In the genomic region with DNA sequence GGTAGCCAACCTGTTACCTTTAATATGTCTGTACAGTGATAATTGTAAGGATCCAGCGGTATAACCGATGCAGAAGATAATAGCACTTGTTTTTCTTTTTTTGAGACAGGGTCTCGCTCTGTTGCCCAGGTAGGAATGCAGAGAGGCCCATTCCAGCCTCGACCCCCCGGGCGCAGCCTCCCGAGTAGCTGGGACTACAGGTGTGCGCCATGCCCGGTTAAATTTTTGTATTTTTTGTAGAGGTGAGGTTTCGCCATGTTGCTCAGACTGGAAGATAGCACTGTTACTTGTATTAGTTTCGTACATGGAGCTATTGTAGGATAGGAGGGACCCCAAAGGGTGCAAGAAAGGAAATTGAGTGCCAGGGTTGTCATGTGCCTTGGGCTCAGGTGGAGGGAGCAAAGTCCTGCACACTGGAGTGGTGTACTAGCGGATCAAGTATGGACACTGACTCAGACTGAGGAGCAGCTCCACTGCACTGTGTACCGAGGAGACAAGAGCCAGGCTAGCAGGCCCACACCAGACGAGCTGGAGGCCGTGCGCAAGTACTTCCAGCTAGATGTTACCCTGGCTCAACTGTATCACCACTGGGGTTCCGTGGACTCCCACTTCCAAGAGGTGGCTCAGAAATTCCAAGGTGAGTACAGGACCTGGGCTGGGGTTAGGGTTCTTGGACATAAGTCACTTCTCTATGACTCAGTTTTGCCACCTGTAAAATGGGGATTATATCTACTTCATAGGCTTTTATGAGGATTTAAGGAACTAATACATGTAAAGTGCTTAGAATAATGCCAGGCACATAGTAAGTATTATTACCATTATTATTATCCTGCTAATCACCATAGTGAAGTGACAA, we compare ENCODE assay signal across 8 cellular contexts. TPM values are rescaled to one million over a fixed set of nuclear protein-coding genes. Genes with fewer than 3 reads are reported as not detected.
A peak's percentile ranks its signal among the peaks of the same experiment; 100 is the strongest.
DNase-seq lines count a peak whose midpoint lies in the region; ATAC-seq and TF ChIP-seq lines count a peak whose summit lies in the region.

No MANE protein-coding gene starts in this region.

- peaks cover 0 to 39% of the 10 kb centered on the region in 2 donors for H3K4me1 ChIP-seq in right atrium auricular region
- H3K4me1 ChIP-seq in stomach, result peaks cover 18 to 48% (median 36%) of the 10 kb centered on the region in 4 donors

- H3K36me3 Mint-ChIP-seq in activated naive CD4-positive, alpha-beta T cell treated with anti-CD3 and anti-CD28 coated beads, Interleukin-2, amount 50 U/mL, for 72 hours, result peaks cover 24 to 32% of the 10 kb centered on the region in 2 donors

- no peak for TF ChIP-seq CTCF in right atrium auricular region (IDR thresholded peaks at IDR 0.05)
- no peak for TF ChIP-seq CTCF in stomach (IDR thresholded peaks at IDR 0.05)

- intact Hi-C loops in left ventricle myocardium superior (cut with micrococcal nuclease) (no loop called here), stomach (cut with DNase I; ENCODE audit: low total_unique reads) (no loop called here)

- peak overlapping the region; percentile 87 to 95 for H3K27ac Mint-ChIP-seq in activated naive CD4-positive, alpha-beta T cell treated with anti-CD3 and anti-CD28 coated beads, Interleukin-2, amount 50 U/mL, for 72 hours

- DNase-seq in right atrium auricular region (ENCODE audit: low spot score) (no peak), left ventricle myocardium superior (no peak), iris pigment epithelial cell (ENCODE audit: low read depth) (peak; percentile 51), stomach (no peak), foreskin melanocyte (no peak)
- DNase-seq in activated naive CD4-positive, alpha-beta T cell treated with anti-CD3 and anti-CD28 coated beads, Interleukin-2, amount 50 U/mL, for 72 hours (ENCODE audit: low spot score in 2 of 2), result no peak

- H3K9me3 ChIP-seq in right atrium auricular region (no peaks in the 10 kb centered on the region), stomach (no peaks in the 10 kb centered on the region)

- ATAC-seq in left ventricle myocardium superior, result no peak
- ATAC-seq in activated naive CD4-positive, alpha-beta T cell treated with anti-CD3 and anti-CD28 coated beads, Interleukin-2, amount 50 U/mL, for 72 hours, result no peak
- no peak for ATAC-seq in HG03280 (IDR thresholded peaks at IDR 0.05; ENCODE audit: unreplicated experiment)
- no peak for ATAC-seq in HG03354 (IDR thresholded peaks at IDR 0.05; ENCODE audit: poor library complexity, severe bottlenecking, unreplicated experiment)

- TF ChIP-seq POLR2A in stomach (IDR thresholded peaks at IDR 0.05), result no peak

- peaks cover 42% of the 10 kb centered on the region for H3K36me3 ChIP-seq in right atrium auricular region
- H3K36me3 ChIP-seq in stomach, result peaks cover 31 to 71% (median 67%) of the 10 kb centered on the region in 4 donors

- no peak for TF ChIP-seq EP300 in stomach (IDR thresholded peaks at IDR 0.05)

- peak overlapping the region; percentile 89 to 90 for H3K27ac ChIP-seq in right atrium auricular region
- H3K27ac ChIP-seq in stomach, result peak overlapping the region; percentile 68 to 92 (median 89)

- H3K27me3 ChIP-seq in right atrium auricular region (no peaks in the 10 kb centered on the region), stomach (no peaks in the 10 kb centered on the region)

- 29 to 34% (median 31%) methylated on average over 16 to 17 of the region's 17 CpGs for WGBS in stomach, 5 donors

- H3K9me3 Mint-ChIP-seq in activated naive CD4-positive, alpha-beta T cell treated with anti-CD3 and anti-CD28 coated beads, Interleukin-2, amount 50 U/mL, for 72 hours, result no peaks in the 10 kb centered on the region

- peak overlapping the region; percentile 55 to 67 for H3K4me3 ChIP-seq in right atrium auricular region
- H3K4me3 ChIP-seq in stomach, result peak overlapping the region; percentile 64 to 81 (median 70)

RNA-seq across cellular contexts. Expression of a gene that starts 1.0 kb away (rescaled TPM):
- total RNA-seq in right atrium auricular region (10 to 100 TPM; 10.8 to 12.2 TPM), left ventricle myocardium superior (8.8 TPM), stomach (10 to 100 TPM in 4 of 5 donors, 1 to 10 TPM in 1; 7.6 to 54.5 (median 22.0) TPM)
- 10 to 100 TPM; 34.8 to 58.0 TPM for total RNA-seq in activated naive CD4-positive, alpha-beta T cell treated with anti-CD3 and anti-CD28 coated beads, Interleukin-2, amount 50 U/mL, for 72 hours
- 10 to 100 TPM; 12.4 to 20.0 (median 15.1) TPM for polyA plus RNA-seq in stomach

RNA-seq across cellular contexts. Expression of a gene that starts 19.0 kb away (rescaled TPM):
- 10 to 100 TPM; 16.4 to 40.2 TPM for total RNA-seq in right atrium auricular region
- 11.7 TPM for total RNA-seq in left ventricle myocardium superior
- total RNA-seq in activated naive CD4-positive, alpha-beta T cell treated with anti-CD3 and anti-CD28 coated beads, Interleukin-2, amount 50 U/mL, for 72 hours, result 10 to 100 TPM; 23.8 to 45.1 TPM
- 10 to 100 TPM; 14.3 to 61.1 (median 27.4) TPM for total RNA-seq in stomach
- polyA plus RNA-seq in stomach, result 10 to 100 TPM; 22.9 to 37.2 (median 23.2) TPM

RNA-seq across cellular contexts. Expression of a gene that starts 19.2 kb away (rescaled TPM):
- total RNA-seq in right atrium auricular region (10 to 100 TPM in 1 of 2 donors, 1 to 10 TPM in 1; 8.8 to 15.3 TPM), left ventricle myocardium superior (9.9 TPM), stomach (10 to 100 TPM in 4 of 5 donors, 1 to 10 TPM in 1; 7.5 to 53.6 (median 15.1) TPM)
- 10 to 100 TPM; 24.3 to 37.0 TPM for total RNA-seq in activated naive CD4-positive, alpha-beta T cell treated with anti-CD3 and anti-CD28 coated beads, Interleukin-2, amount 50 U/mL, for 72 hours
- polyA plus RNA-seq in stomach, result 1 to 10 TPM; 4.1 to 5.6 (median 4.6) TPM

RNA-seq across cellular contexts. Expression of a gene that starts 41.5 kb away (rescaled TPM):
- 10 to 100 TPM; 43.6 to 57.3 TPM for total RNA-seq in right atrium auricular region
- 45.9 TPM for total RNA-seq in left ventricle myocardium superior
- 10 to 100 TPM; 47.5 to 92.3 TPM for total RNA-seq in activated naive CD4-positive, alpha-beta T cell treated with anti-CD3 and anti-CD28 coated beads, Interleukin-2, amount 50 U/mL, for 72 hours
- total RNA-seq in stomach, result 10 to 100 TPM; 29.2 to 62.6 (median 31.2) TPM
- 10 to 100 TPM; 36.4 to 62.0 (median 61.0) TPM for polyA plus RNA-seq in stomach

RNA-seq across cellular contexts. Expression of a gene that starts 42.1 kb away (rescaled TPM):
- total RNA-seq in right atrium auricular region, result 10 to 100 TPM; 69.0 to 89.6 TPM
- total RNA-seq in left ventricle myocardium superior, result 55.3 TPM
- total RNA-seq in activated naive CD4-positive, alpha-beta T cell treated with anti-CD3 and anti-CD28 coated beads, Interleukin-2, amount 50 U/mL, for 72 hours, result 100 to 1,000 TPM; 125 to 265 TPM
- 100 to 1,000 TPM in 3 of 5 donors, 10 to 100 TPM in 2; 45.5 to 173 (median 129) TPM for total RNA-seq in stomach
- 100 to 1,000 TPM in 2 of 3 donors, 10 to 100 TPM in 1; 69.4 to 180 (median 117) TPM for polyA plus RNA-seq in stomach
